ENCODE assay signal across 18 cellular contexts in genomic region chr13:99261040-99261439, GRCh38. TPM values are rescaled to one million over a fixed set of nuclear protein-coding genes. Genes with fewer than 3 reads are reported as not detected.
DNase-seq lines count a peak whose midpoint lies in the region; ATAC-seq and TF ChIP-seq lines count a peak whose summit lies in the region.
"Had no signal": no experiment of that assay in that cellular context is flagged by ENCODE, and none has a peak within 500 bp of the region (broad histone marks: within the 10 kb centered on the region; RNA-seq: fewer than 3 reads in every experiment).

No MANE protein-coding gene starts in this region.

- H3K4me3 ChIP-seq in BE2C (ENCODE audit: low read depth, low read length) (no peak overlapping the region), right lobe of liver (no peak overlapping the region)
- no peak overlapping the region for H3K4me3 ChIP-seq in CD8-positive, alpha-beta T cell (ENCODE audit: low read depth, low read length)
- H3K4me3 ChIP-seq: HAP-1, ovary had no signal

- H3K36me3 Mint-ChIP-seq in CD8-positive, alpha-beta T cell: peaks cover 49% of the 10 kb centered on the region
- peaks cover 2% of the 10 kb centered on the region for H3K36me3 Mint-ChIP-seq in T-helper 17 cell (ENCODE audit: low read depth)

- no peaks in the 10 kb centered on the region for H3K36me3 ChIP-seq in BE2C
- H3K36me3 ChIP-seq in CD8-positive, alpha-beta T cell (ENCODE audit: insufficient read depth, low read length): no peaks in the 10 kb centered on the region
- H3K36me3 ChIP-seq in right lobe of liver: no peaks in the 10 kb centered on the region
- H3K36me3 ChIP-seq: ovary had no signal

- H3K4me1 Mint-ChIP-seq in CD8-positive, alpha-beta T cell (ENCODE audit: low read depth): peaks cover 77% of the 10 kb centered on the region
- peaks cover 56% of the 10 kb centered on the region for H3K4me1 Mint-ChIP-seq in T-helper 17 cell

- no peaks in the 10 kb centered on the region for H3K4me1 ChIP-seq in BE2C
- H3K4me1 ChIP-seq in CD8-positive, alpha-beta T cell (ENCODE audit: insufficient read depth, low read length): peaks cover 63% of the 10 kb centered on the region
- peaks cover 0 to 10% (median 0%) of the 10 kb centered on the region in 4 donors for H3K4me1 ChIP-seq in right lobe of liver
- H3K4me1 ChIP-seq: HAP-1 had no signal

- no peak for ATAC-seq in CD8-positive, alpha-beta T cell
- ATAC-seq in T-helper 17 cell (no peak), right lobe of liver (peak; percentile 31 to 55 (median 37)), GM21423 (IDR thresholded peaks at IDR 0.05; ENCODE audit: unreplicated experiment) (no peak), GM21528 (IDR thresholded peaks at IDR 0.05; ENCODE audit: low FRiP score, unreplicated experiment) (no peak)

- intact Hi-C loops in CD8-positive, alpha-beta T cell (cut with DNase I, micrococcal nuclease): loop anchor here in 1 of 2 experiments (10.0 kb wide), 1 partner anchor 1254 kb away; no protein-coding TSS in a partner anchor
- intact Hi-C loops in right lobe of liver (cut with DNase I): loop anchor here in 1 of 2 donors (5.0 kb wide), 1 partner anchor 84 kb away; no protein-coding TSS in a partner anchor

- H3K27ac ChIP-seq in CD8-positive, alpha-beta T cell (ENCODE audit: low read depth, low read length): no peak overlapping the region
- no peak overlapping the region for H3K27ac ChIP-seq in right lobe of liver
- H3K27ac ChIP-seq: epithelial cell of prostate, ovary, RWPE1 had no signal

- no CpG with 5 or more reads among the region's 1 CpG for WGBS in right lobe of liver (ENCODE audit: insufficient coverage, low coverage, low lambda C conversion rate, missing lambda C conversion rate)

- H3K9me3 ChIP-seq in BE2C (no peaks in the 10 kb centered on the region), T-helper 17 cell (ENCODE audit: control insufficient read depth, low read length, poor library complexity, severe bottlenecking) (no peaks in the 10 kb centered on the region), right lobe of liver (no peaks in the 10 kb centered on the region)
- no peaks in the 10 kb centered on the region for H3K9me3 ChIP-seq in CD8-positive, alpha-beta T cell (ENCODE audit: low read length)
- H3K9me3 ChIP-seq: HAP-1, ovary had no signal

- in situ Hi-C loops in KBM-7 (cut with MboI; ENCODE audit: low pct_unique_long_range_greater_than_20kb, low sequenced_read_pairs): loop anchor here (10.0 kb wide), 1 partner anchor 86 kb away; no protein-coding TSS in a partner anchor

- no peaks in the 10 kb centered on the region for H3K27me3 Mint-ChIP-seq in CD8-positive, alpha-beta T cell (ENCODE audit: low read depth)
- no peaks in the 10 kb centered on the region for H3K27me3 Mint-ChIP-seq in T-helper 17 cell

- TF ChIP-seq POLR2A in right lobe of liver (IDR thresholded peaks at IDR 0.05): no peak

- H3K4me3 Mint-ChIP-seq in CD8-positive, alpha-beta T cell: no peak overlapping the region
- no peak overlapping the region for H3K4me3 Mint-ChIP-seq in T-helper 17 cell

- DNase-seq in BE2C: peak; percentile 39
- DNase-seq in CD8-positive, alpha-beta T cell: no peak
- no peak for DNase-seq in T-helper 17 cell
- DNase-seq in right lobe of liver: no peak
- no peak for DNase-seq in NCI-H446 (lab: John Stamatoyannopoulos, UW)
- DNase-seq in KBM-7: no peak
- DNase-seq: activated effector memory CD4-positive, alpha-beta T cell treated with anti-CD3 and anti-CD28 coated beads, Interleukin-2, amount 50 U/mL, for 16 hours; cortex of kidney; NCI-H1417 treated with DMSO at 0.1 percent for 48 hours; ovary; stimulated activated CD4-positive, alpha-beta T cell treated with anti-CD3 and anti-CD28 coated beads, Interleukin-2, amount 100 ng/mL, for 48 hours had no signal

- no peaks in the 10 kb centered on the region for H3K27me3 ChIP-seq in BE2C
- H3K27me3 ChIP-seq in CD8-positive, alpha-beta T cell (ENCODE audit: insufficient read depth, low read length): no peaks in the 10 kb centered on the region
- no peaks in the 10 kb centered on the region for H3K27me3 ChIP-seq in right lobe of liver
- H3K27me3 ChIP-seq: ovary had no signal

- H3K9me3 Mint-ChIP-seq in CD8-positive, alpha-beta T cell: no peaks in the 10 kb centered on the region

- TF ChIP-seq CTCF in BE2C (IDR thresholded peaks at IDR 0.05; ENCODE audit: low read depth, low read length) (no peak), right lobe of liver (IDR thresholded peaks at IDR 0.05) (no peak)
- TF ChIP-seq CTCF in CD8-positive, alpha-beta T cell (IDR thresholded peaks at IDR 0.05): no peak

- POLR2A ChIA-PET in CD8-positive, alpha-beta T cell (lab: Charles Lee): interaction anchor here (0.6 to 2.0 kb wide), 4 partner anchors 8 to 100 kb away, joined by 3 to 12 read pairs (median 3); partner anchors contain the start of gene UBAC2

- CTCF ChIA-PET in CD8-positive, alpha-beta T cell (lab: Charles Lee): interaction anchor here (1.4 to 2.7 kb wide), 8 partner anchors 11 to 85 kb away, joined by 4 to 26 read pairs (median 6); no protein-coding TSS in a partner anchor

- peak overlapping the region; percentile 94 for H3K27ac Mint-ChIP-seq in CD8-positive, alpha-beta T cell
- peak overlapping the region; percentile 97 for H3K27ac Mint-ChIP-seq in T-helper 17 cell

RNA-seq across cellular contexts. Expression of gene GPR18, which starts 2.9 kb away (rescaled TPM):
- not detected for polyA plus RNA-seq in BE2C (2012; ENCODE audit: insufficient read depth, insufficient read length, low read depth)
- total RNA-seq in CD8-positive, alpha-beta T cell: 10 to 100 TPM; 31.9 to 36.2 TPM
- total RNA-seq in T-helper 17 cell (10 to 100 TPM; 10.1 to 13.6 TPM), right lobe of liver (under 1 TPM in 2 of 6 experiments, not detected in 4; 0.13 to 0.17 TPM)
- total RNA-seq: frontal cortex, temporal lobe had no signal

RNA-seq across cellular contexts. Expression of gene GPR183, which starts 46.2 kb away (rescaled TPM):
- not detected for polyA plus RNA-seq in BE2C (2012; ENCODE audit: insufficient read depth, insufficient read length, low read depth)
- total RNA-seq in CD8-positive, alpha-beta T cell: 10 to 100 TPM; 80.2 to 85.5 TPM
- 100 to 1,000 TPM; 249 to 322 TPM for total RNA-seq in T-helper 17 cell
- 1 to 10 TPM in 3 of 6 experiments, under 1 TPM in 3; 0.26 to 3.2 (median 1.0) TPM for total RNA-seq in right lobe of liver

Comparison
In these comparisons a context has a peak if more than half of its experiments do, and no peak if none do; other contexts are left out.
1. ATAC-seq: peak in right lobe of liver (4 of 4); none in CD8-positive, alpha-beta T cell (single experiment), T-helper 17 cell (single experiment), GM21423 (single experiment) and GM21528 (single experiment).
2. RNA of gene GPR18, which starts 2.9 kb away (total RNA-seq): 31.9 to 36.2 TPM in CD8-positive, alpha-beta T cell and 10.1 to 13.6 TPM in T-helper 17 cell; 0.13 to 0.17 TPM in right lobe of liver; every median in the first group is over 4 times any median in the second.
3. RNA of gene GPR183, which starts 46.2 kb away (total RNA-seq): 249 to 322 TPM in T-helper 17 cell and 80.2 to 85.5 TPM in CD8-positive, alpha-beta T cell; 0.26 to 3.2 TPM in right lobe of liver; every median in the first group is over 10 times any median in the second.